In genomic region chr1:109404838-109405237, GRCh38 we compare ENCODE assay signal across 20 cellular contexts. TPM values are rescaled to one million over a fixed set of nuclear protein-coding genes. Genes with fewer than 3 reads are reported as not detected.
DNase-seq lines count a peak whose midpoint lies in the region; ATAC-seq and TF ChIP-seq lines count a peak whose summit lies in the region.
"Had no signal": no experiment of that assay in that cellular context is flagged by ENCODE, and none has a peak within 500 bp of the region (broad histone marks: within the 10 kb centered on the region; RNA-seq: fewer than 3 reads in every experiment).

No MANE protein-coding gene starts in this region.

- CTCF ChIA-PET in CD4-positive, alpha-beta memory T cell (lab: Charles Lee; ENCODE audit: partially characterized antibody) = interaction anchor here (1.7 kb wide), 1 partner anchor 128 kb away, joined by 7 read pairs; no protein-coding TSS in a partner anchor
- CTCF ChIA-PET in activated CD8-positive, alpha-beta T cell treated with anti-CD3 and anti-CD28 coated beads, Interleukin-2, amount 10 ng/mL, durations not matched to agents 7 days and 5 days (lab: Charles Lee) = interaction anchor here (0.7 to 1.9 kb wide), 3 partner anchors 86 to 128 kb away, joined by 4 to 8 read pairs (median 7); no protein-coding TSS in a partner anchor
- CTCF ChIA-PET in naive thymus-derived CD4-positive, alpha-beta T cell (lab: Charles Lee) = no interaction called here

- no peaks in the 10 kb centered on the region for H3K27me3 ChIP-seq in CD4-positive, alpha-beta memory T cell (ENCODE audit: insufficient read depth, low read length)
- no peaks in the 10 kb centered on the region for H3K27me3 ChIP-seq in naive thymus-derived CD4-positive, alpha-beta T cell (ENCODE audit: control insufficient read depth in 2 of 2, insufficient read depth in 2 of 2, low read length in 2 of 2)
- H3K27me3 ChIP-seq: cardiac muscle cell, dorsolateral prefrontal cortex, SJSA1, upper lobe of left lung had no signal

- no peak overlapping the region for H3K27ac ChIP-seq in CD4-positive, alpha-beta memory T cell (ENCODE audit: low read depth, low read length)
- H3K27ac ChIP-seq in naive thymus-derived CD4-positive, alpha-beta T cell (ENCODE audit: low read depth, low read length) = no peak overlapping the region
- H3K27ac ChIP-seq: cardiac muscle cell, SJSA1, upper lobe of left lung had no signal

- peaks cover 59% of the 10 kb centered on the region for H3K36me3 ChIP-seq in CD4-positive, alpha-beta memory T cell (ENCODE audit: insufficient read depth, low read length)
- H3K36me3 ChIP-seq in naive thymus-derived CD4-positive, alpha-beta T cell (ENCODE audit: control insufficient read depth in 2 of 3, insufficient read depth in 3 of 3, low read length in 3 of 3) = peaks cover 10 to 51% (median 18%) of the 10 kb centered on the region in 3 experiments

- H3K36me3 Mint-ChIP-seq in CD4-positive, alpha-beta memory T cell = peaks cover 43 to 69% of the 10 kb centered on the region in 2 donors
- H3K36me3 Mint-ChIP-seq in activated CD8-positive, alpha-beta T cell treated with anti-CD3 and anti-CD28 coated beads, Interleukin-2, amount 10 ng/mL, durations not matched to agents 7 days and 5 days (ENCODE audit: low read depth) = peaks cover 54% of the 10 kb centered on the region
- H3K36me3 Mint-ChIP-seq in naive thymus-derived CD4-positive, alpha-beta T cell = peaks cover 14 to 44% (median 25%) of the 10 kb centered on the region in 5 donors

- intact Hi-C loops in CD4-positive, alpha-beta memory T cell (cut with micrococcal nuclease) = no loop called here
- intact Hi-C loops in naive thymus-derived CD4-positive, alpha-beta T cell (cut with micrococcal nuclease) = loop anchor here in 1 of 2 donors (2.0 kb wide), 1 partner anchor 20 kb away; no protein-coding TSS in a partner anchor

- POLR2A ChIA-PET in CD4-positive, alpha-beta memory T cell (lab: Charles Lee; ENCODE audit: partially characterized antibody) = no interaction called here
- POLR2A ChIA-PET in activated CD8-positive, alpha-beta T cell treated with anti-CD3 and anti-CD28 coated beads, Interleukin-2, amount 10 ng/mL, durations not matched to agents 7 days and 5 days (lab: Charles Lee) = interaction anchor here (1.5 kb wide), 1 partner anchor 20 kb away, joined by 9 read pairs; no protein-coding TSS in a partner anchor
- POLR2A ChIA-PET in naive thymus-derived CD4-positive, alpha-beta T cell (lab: Charles Lee) = no interaction called here

- peaks cover 12 to 31% (median 17%) of the 10 kb centered on the region in 4 donors for H3K4me1 Mint-ChIP-seq in CD4-positive, alpha-beta memory T cell
- H3K4me1 Mint-ChIP-seq in activated CD8-positive, alpha-beta T cell treated with anti-CD3 and anti-CD28 coated beads, Interleukin-2, amount 10 ng/mL, durations not matched to agents 7 days and 5 days (ENCODE audit: low read depth) = peaks cover 15% of the 10 kb centered on the region
- peaks cover 20 to 34% (median 25%) of the 10 kb centered on the region in 7 donors for H3K4me1 Mint-ChIP-seq in naive thymus-derived CD4-positive, alpha-beta T cell

- DNase-seq in CD4-positive, alpha-beta memory T cell = no peak
- DNase-seq in GM12865 (ENCODE audit: low read depth) (peak; percentile 27), NCI-H2107 treated with DMSO at 0.1 percent for 48 hours (lab: John Stamatoyannopoulos, UW; ENCODE audit: unreplicated experiment) (no peak), HuH-7 (ENCODE audit: low spot score) (no peak)
- DNase-seq in activated CD8-positive, alpha-beta T cell treated with anti-CD3 and anti-CD28 coated beads, Interleukin-2, amount 10 ng/mL, durations not matched to agents 7 days and 5 days = peak; percentile 39
- no peak for DNase-seq in naive thymus-derived CD4-positive, alpha-beta T cell
- DNase-seq: activated B cell treated with CpG ODN at 0.5 μM for 24 hours, amniotic stem cell, Calu3, dorsolateral prefrontal cortex, foreskin melanocyte, mesenchymal stem cell, NCI-H1694 treated with DMSO at 0.1 percent for 48 hours, NCI-H226, upper lobe of left lung had no signal

- peak; percentile 75 for ATAC-seq in activated CD8-positive, alpha-beta T cell treated with anti-CD3 and anti-CD28 coated beads, Interleukin-2, amount 10 ng/mL, durations not matched to agents 7 days and 5 days
- ATAC-seq in naive thymus-derived CD4-positive, alpha-beta T cell = no peak
- ATAC-seq in GM21381 (IDR thresholded peaks at IDR 0.05; ENCODE audit: unreplicated experiment) = no peak
- ATAC-seq: Panc1 had no signal

- peaks cover 10% of the 10 kb centered on the region for H3K4me1 ChIP-seq in CD4-positive, alpha-beta memory T cell (ENCODE audit: insufficient read depth, low read length)
- peaks cover 0 to 9% of the 10 kb centered on the region in 2 donors for H3K4me1 ChIP-seq in naive thymus-derived CD4-positive, alpha-beta T cell (ENCODE audit: control insufficient read depth in 2 of 2, insufficient read depth in 2 of 2, low read length in 2 of 2)
- H3K4me1 ChIP-seq: HAP-1, SJSA1 had no signal

- H3K9me3 ChIP-seq in CD4-positive, alpha-beta memory T cell (ENCODE audit: control insufficient read depth in 1 of 2, low read length in 2 of 2) = no peaks in the 10 kb centered on the region
- no peaks in the 10 kb centered on the region for H3K9me3 ChIP-seq in naive thymus-derived CD4-positive, alpha-beta T cell (ENCODE audit: control insufficient read depth in 2 of 3, low read length in 3 of 3)
- H3K9me3 ChIP-seq: HAP-1, SJSA1, upper lobe of left lung had no signal

- no peak for TF ChIP-seq CTCF in GM12865 (IDR thresholded peaks at IDR 0.05; ENCODE audit: insufficient read depth, low read depth, low read length, missing control alignments)

- H3K4me3 Mint-ChIP-seq in CD4-positive, alpha-beta memory T cell = peak overlapping the region in 4 of 8 donors; percentile 0 to 63 (median 27)
- H3K4me3 Mint-ChIP-seq in activated CD8-positive, alpha-beta T cell treated with anti-CD3 and anti-CD28 coated beads, Interleukin-2, amount 10 ng/mL, durations not matched to agents 7 days and 5 days = peak overlapping the region; percentile 10
- H3K4me3 Mint-ChIP-seq in naive thymus-derived CD4-positive, alpha-beta T cell = peak overlapping the region in 1 of 10 donors; percentile 13
- H3K4me3 Mint-ChIP-seq: activated B cell treated with CpG ODN at 0.5 μM for 24 hours had no signal

- H3K27me3 Mint-ChIP-seq in CD4-positive, alpha-beta memory T cell = no peaks in the 10 kb centered on the region
- H3K27me3 Mint-ChIP-seq in activated CD8-positive, alpha-beta T cell treated with anti-CD3 and anti-CD28 coated beads, Interleukin-2, amount 10 ng/mL, durations not matched to agents 7 days and 5 days (ENCODE audit: low read depth) = no peaks in the 10 kb centered on the region
- H3K27me3 Mint-ChIP-seq in naive thymus-derived CD4-positive, alpha-beta T cell = no peaks in the 10 kb centered on the region
- H3K27me3 Mint-ChIP-seq: activated B cell treated with CpG ODN at 0.5 μM for 24 hours had no signal

- H3K9me3 Mint-ChIP-seq in CD4-positive, alpha-beta memory T cell = no peaks in the 10 kb centered on the region
- no peaks in the 10 kb centered on the region for H3K9me3 Mint-ChIP-seq in activated CD8-positive, alpha-beta T cell treated with anti-CD3 and anti-CD28 coated beads, Interleukin-2, amount 10 ng/mL, durations not matched to agents 7 days and 5 days (ENCODE audit: insufficient read depth)
- peaks cover 0 to 6% (median 0%) of the 10 kb centered on the region in 11 donors for H3K9me3 Mint-ChIP-seq in naive thymus-derived CD4-positive, alpha-beta T cell
- H3K9me3 Mint-ChIP-seq: activated B cell treated with CpG ODN at 0.5 μM for 24 hours had no signal

- peak overlapping the region; percentile 4 to 84 (median 71) for H3K27ac Mint-ChIP-seq in CD4-positive, alpha-beta memory T cell
- peak overlapping the region; percentile 75 for H3K27ac Mint-ChIP-seq in activated CD8-positive, alpha-beta T cell treated with anti-CD3 and anti-CD28 coated beads, Interleukin-2, amount 10 ng/mL, durations not matched to agents 7 days and 5 days
- peak overlapping the region; percentile 9 to 85 (median 68) for H3K27ac Mint-ChIP-seq in naive thymus-derived CD4-positive, alpha-beta T cell
- H3K27ac Mint-ChIP-seq: activated B cell treated with CpG ODN at 0.5 μM for 24 hours had no signal

- no peak overlapping the region for H3K4me3 ChIP-seq in CD4-positive, alpha-beta memory T cell (ENCODE audit: low read length in 2 of 2)
- H3K4me3 ChIP-seq in GM12865 (ENCODE audit: low read depth, low read length) = no peak overlapping the region
- H3K4me3 ChIP-seq in naive thymus-derived CD4-positive, alpha-beta T cell (ENCODE audit: low read length) = no peak overlapping the region
- H3K4me3 ChIP-seq: cardiac muscle cell, dorsolateral prefrontal cortex, HAP-1, SJSA1, upper lobe of left lung had no signal

RNA-seq across cellular contexts. Expression of gene SORT1, which starts 7.1 kb away (rescaled TPM):
- under 1 TPM; 0.69 to 0.93 TPM for total RNA-seq in CD4-positive, alpha-beta memory T cell
- polyA plus RNA-seq in CD4-positive, alpha-beta memory T cell = not detected
- total RNA-seq in activated CD8-positive, alpha-beta T cell treated with anti-CD3 and anti-CD28 coated beads, Interleukin-2, amount 10 ng/mL, durations not matched to agents 7 days and 5 days = 10 to 100 TPM; 10.8 to 14.0 TPM
- 10 to 100 TPM in 1 of 5 experiments, 1 to 10 TPM in 4; 1.0 to 25.6 (median 1.8) TPM for total RNA-seq in naive thymus-derived CD4-positive, alpha-beta T cell
- not detected for polyA plus RNA-seq in naive thymus-derived CD4-positive, alpha-beta T cell

RNA-seq across cellular contexts. Expression of gene PSMA5, which starts 21.4 kb away (rescaled TPM):
- total RNA-seq in CD4-positive, alpha-beta memory T cell = 10 to 100 TPM; 87.7 to 90.2 TPM
- 100 to 1,000 TPM in 1 of 2 donors, 10 to 100 TPM in 1; 96.7 to 122 TPM for polyA plus RNA-seq in CD4-positive, alpha-beta memory T cell
- 100 to 1,000 TPM; 174 to 189 TPM for total RNA-seq in activated CD8-positive, alpha-beta T cell treated with anti-CD3 and anti-CD28 coated beads, Interleukin-2, amount 10 ng/mL, durations not matched to agents 7 days and 5 days
- 100 to 1,000 TPM in 1 of 5 experiments, 10 to 100 TPM in 4; 38.3 to 203 (median 70.7) TPM for total RNA-seq in naive thymus-derived CD4-positive, alpha-beta T cell
- polyA plus RNA-seq in naive thymus-derived CD4-positive, alpha-beta T cell = 10 to 100 TPM; 80.0 to 81.9 TPM

Comparison
In these comparisons a context has a peak if more than half of its experiments do, and no peak if none do; other contexts are left out.
1. DNase-seq: peak in GM12865 (single experiment) and activated CD8-positive, alpha-beta T cell treated with anti-CD3 and anti-CD28 coated beads, Interleukin-2, amount 10 ng/mL, durations not matched to agents 7 days and 5 days (single experiment); none in CD4-positive, alpha-beta memory T cell (0 of 5), naive thymus-derived CD4-positive, alpha-beta T cell (0 of 9), NCI-H2107 treated with DMSO at 0.1 percent for 48 hours (single experiment) and HuH-7 (single experiment).
2. Peak in every context shown above with its lines, with median percentiles within 50 percentile points of each other: H3K27ac Mint-ChIP-seq.